Comparison of ENCODE assay signal across 8 cellular contexts in genomic region chr5:78533356-78533755, GRCh38.
DNase-seq lines count a peak whose midpoint lies in the region; FAIRE-seq and TF ChIP-seq lines count a peak whose summit lies in the region.
"Had no signal": no experiment of that assay in that cellular context is flagged by ENCODE, and none has a peak within 500 bp of the region (broad histone marks: within the 10 kb centered on the region; RNA-seq: fewer than 3 reads in every experiment).

No MANE protein-coding gene starts in this region.

- no peaks in the 10 kb centered on the region for H3K27me3 ChIP-seq in bronchial epithelial cell (ENCODE audit: control insufficient read depth, insufficient read depth, low read length)
- H3K27me3 ChIP-seq in osteoblast (ENCODE audit: insufficient read depth, low read length): no peaks in the 10 kb centered on the region

- TF ChIP-seq CTCF in GM12864 (IDR thresholded peaks at IDR 0.05; ENCODE audit: low read depth, low read length, missing control alignments) (peak; percentile 53), bronchial epithelial cell (IDR thresholded peaks at IDR 0.05; ENCODE audit: insufficient read depth, low read length, severe bottlenecking) (peak; percentile 39), osteoblast (IDR thresholded peaks at IDR 0.05; ENCODE audit: extremely low read depth, low read depth, low read length) (peak; percentile 56)

- FAIRE-seq in bronchial epithelial cell (lab: Jason Lieb, UNC): no peak
- FAIRE-seq in RCC 7860 (lab: Jason Lieb, UNC): no peak

- H4K20me1 ChIP-seq in osteoblast (ENCODE audit: insufficient read depth, low read length): no peaks in the 10 kb centered on the region

- DNase-seq in GM12864 (ENCODE audit: low read depth): no peak
- peak; percentile 53 for DNase-seq in NCI-H146 (lab: John Stamatoyannopoulos, UW)
- peak; percentile 55 for DNase-seq in bronchial epithelial cell (ENCODE audit: low read depth)
- DNase-seq in osteoblast (ENCODE audit: insufficient read length, low spot score, missing footprints): peak; percentile 72
- no peak for DNase-seq in foreskin melanocyte
- no peak for DNase-seq in GF-D8 (lab: John Stamatoyannopoulos, UW)
- no peak for DNase-seq in RCC 7860 (ENCODE audit: low spot score)
- DNase-seq: immature natural killer cell had no signal

- no peak overlapping the region for H3K4me2 ChIP-seq in osteoblast (ENCODE audit: insufficient read depth, low read length)

- H3K9me3 ChIP-seq in osteoblast (ENCODE audit: low read depth, low read length): no peaks in the 10 kb centered on the region

- peak overlapping the region; percentile 92 for H3K27ac ChIP-seq in osteoblast (ENCODE audit: low read depth, low read length)

- peaks cover 37% of the 10 kb centered on the region for H3K4me1 ChIP-seq in osteoblast (ENCODE audit: insufficient read depth, low read length)

- peaks cover 49% of the 10 kb centered on the region for H3K79me2 ChIP-seq in osteoblast (ENCODE audit: insufficient read depth, low read length)

- H3K36me3 ChIP-seq in bronchial epithelial cell (ENCODE audit: control insufficient read depth, insufficient read depth, low read length) (no peaks in the 10 kb centered on the region), osteoblast (ENCODE audit: insufficient read depth, low read length) (no peaks in the 10 kb centered on the region)

- no peak overlapping the region for H2AFZ ChIP-seq in osteoblast (ENCODE audit: low read length)

- H3K4me3 ChIP-seq in GM12864 (ENCODE audit: low read depth, low read length) (no peak overlapping the region), bronchial epithelial cell (ENCODE audit: low read depth, low read length) (no peak overlapping the region), osteoblast (ENCODE audit: insufficient read depth, low read length) (no peak overlapping the region)

Comparison
In these comparisons a context has a peak if more than half of its experiments do, and no peak if none do; other contexts are left out.
1. DNase-seq: peak in NCI-H146 (single experiment), bronchial epithelial cell (single experiment) and osteoblast (single experiment); none in GM12864 (single experiment), foreskin melanocyte (single experiment), GF-D8 (single experiment) and RCC 7860 (single experiment).
2. Peak in every context shown above with its lines, with median percentiles within 50 percentile points of each other: CTCF ChIP-seq.